Comparison of ENCODE assay signal across 2 cellular contexts in genomic region chr9:112042244-112042638, GRCh38.
TF ChIP-seq lines count a peak whose summit lies in the region.

No MANE protein-coding gene starts in this region.

TF ChIP-seq in SK-N-SH, 30 proteins besides CTCF, POLR2A, EP300 and RAD21 (continued from another document):
- TF ChIP-seq ZBTB33 (IDR thresholded peaks at IDR 0.05; ENCODE audit: borderline replicate concordance, low read depth) (no peak), REST (IDR thresholded peaks at IDR 0.05; ENCODE audit: low read depth, low read length) (no peak), NFIC (IDR thresholded peaks at IDR 0.05; ENCODE audit: borderline replicate concordance) (no peak), EZH2phosphoT487 (IDR thresholded peaks at IDR 0.05; ENCODE audit: borderline replicate concordance, low read depth) (no peak), SMC3 (IDR thresholded peaks at IDR 0.05; ENCODE audit: low read depth, low read length) (no peak), USF1 (IDR thresholded peaks at IDR 0.05; ENCODE audit: borderline replicate concordance, low read depth) (no peak), SIN3A (IDR thresholded peaks at IDR 0.05; ENCODE audit: borderline replicate concordance, low read depth, low read length) (no peak), CHD2 (IDR thresholded peaks at IDR 0.05; ENCODE audit: low read length, partially characterized antibody) (no peak), MXI1 (IDR thresholded peaks at IDR 0.05; ENCODE audit: low read depth, low read length) (no peak), POLR2AphosphoS5 (IDR thresholded peaks at IDR 0.05; ENCODE audit: low read depth, low read length) (no peak)
TF ChIP-seq in SK-N-SH: peak in this region for 0.

TF ChIP-seq in SK-N-SH treated with all-trans-retinoic acid at 6 μM for 48 hours, 23 proteins besides CTCF, POLR2A, EP300 and RAD21 (continued from another document):
- TF ChIP-seq CREB5 (CRISPR knock-in tag; IDR thresholded peaks at IDR 0.05; ENCODE audit: low read depth), result no peak
- no peak for TF ChIP-seq ZNF8 (CRISPR knock-in tag; IDR thresholded peaks at IDR 0.05)
- no peak for TF ChIP-seq RARB (CRISPR knock-in tag; IDR thresholded peaks at IDR 0.05)
- TF ChIP-seq GLIS3 (CRISPR knock-in tag; IDR thresholded peaks at IDR 0.05), result no peak
- no peak for TF ChIP-seq ZC3H10 (CRISPR knock-in tag; IDR thresholded peaks at IDR 0.05)
- TF ChIP-seq ZNF70 (CRISPR knock-in tag; IDR thresholded peaks at IDR 0.05), result no peak
- TF ChIP-seq PPARA (CRISPR knock-in tag; IDR thresholded peaks at IDR 0.05; ENCODE audit: borderline replicate concordance), result no peak
- no peak for TF ChIP-seq CSRNP3 (CRISPR knock-in tag; IDR thresholded peaks at IDR 0.05)
- TF ChIP-seq OSR1 (CRISPR knock-in tag; IDR thresholded peaks at IDR 0.05), result no peak
- no peak for TF ChIP-seq TSHZ2 (CRISPR knock-in tag; IDR thresholded peaks at IDR 0.05)
- TF ChIP-seq ESRRG (CRISPR knock-in tag; IDR thresholded peaks at IDR 0.05), result no peak
- no peak for TF ChIP-seq ZFP3 (CRISPR knock-in tag; IDR thresholded peaks at IDR 0.05)
- TF ChIP-seq ZFP30 (CRISPR knock-in tag; IDR thresholded peaks at IDR 0.05), result no peak
- TF ChIP-seq BACH2 (CRISPR knock-in tag; IDR thresholded peaks at IDR 0.05; ENCODE audit: borderline replicate concordance), result no peak
- TF ChIP-seq TOX (CRISPR knock-in tag; IDR thresholded peaks at IDR 0.05; ENCODE audit: borderline replicate concordance), result no peak
- no peak for TF ChIP-seq SNAI2 (CRISPR knock-in tag; IDR thresholded peaks at IDR 0.05)
- TF ChIP-seq ZNF565 (CRISPR knock-in tag; conservative IDR thresholded peaks at IDR 0.05; ENCODE audit: low read depth), result no peak
- TF ChIP-seq ARNTL (CRISPR knock-in tag; IDR thresholded peaks at IDR 0.05; ENCODE audit: borderline replicate concordance, low read depth), result no peak
